ENCODE assay signal across 23 cellular contexts in genomic region chr5:168795943-168796342, GRCh38.
"Had no signal": no experiment of that assay in that cellular context is flagged by ENCODE, and none has a peak within 500 bp of the region (broad histone marks: within the 10 kb centered on the region; RNA-seq: fewer than 3 reads in every experiment).

No MANE protein-coding gene starts in this region.

- H3K9me3 ChIP-seq: lower lobe of right lung, ovary, right atrium auricular region, right lobe of liver, tibial nerve, uterus had no signal

- H3K27me3 ChIP-seq: neural progenitor cell, ovary, right atrium auricular region, right lobe of liver, tibial nerve, uterus had no signal

- ATAC-seq: left colon; lower lobe of right lung; naive thymus-derived CD8-positive, alpha-beta T cell; right lobe of liver; stimulated activated memory B cell treated with anti-CD40 and anti-IgM and Interleukin-4, amounts not matched to agents 10 μg/mL and 1 μg/mL and 100 μg/mL, for 72 hours; stimulated activated naive CD8-positive, alpha-beta T cell treated with anti-CD3 and anti-CD28 coated beads, Interleukin-15, amount 100 ng/mL, for 72 hours had no signal

- H3K4me3 Mint-ChIP-seq: immature natural killer cell; naive thymus-derived CD8-positive, alpha-beta T cell; nephron progenitor cell; neural progenitor cell; stimulated activated memory B cell treated with anti-CD40 and anti-IgM and Interleukin-4, amounts not matched to agents 10 μg/mL and 1 μg/mL and 100 μg/mL, for 72 hours; stimulated activated naive CD8-positive, alpha-beta T cell treated with anti-CD3 and anti-CD28 coated beads, Interleukin-15, amount 100 ng/mL, for 72 hours; type B pancreatic cell had no signal

- H3K27me3 Mint-ChIP-seq: stimulated activated memory B cell treated with anti-CD40 and anti-IgM and Interleukin-4, amounts not matched to agents 10 μg/mL and 1 μg/mL and 100 μg/mL, for 72 hours had no signal

- H3K4me1 Mint-ChIP-seq: naive thymus-derived CD8-positive, alpha-beta T cell; stimulated activated memory B cell treated with anti-CD40 and anti-IgM and Interleukin-4, amounts not matched to agents 10 μg/mL and 1 μg/mL and 100 μg/mL, for 72 hours had no signal

- H3K27ac Mint-ChIP-seq: immature natural killer cell; naive thymus-derived CD8-positive, alpha-beta T cell; stimulated activated memory B cell treated with anti-CD40 and anti-IgM and Interleukin-4, amounts not matched to agents 10 μg/mL and 1 μg/mL and 100 μg/mL, for 72 hours; type B pancreatic cell had no signal

- H3K9me3 Mint-ChIP-seq: immature natural killer cell; naive thymus-derived CD8-positive, alpha-beta T cell; nephron progenitor cell; stimulated activated memory B cell treated with anti-CD40 and anti-IgM and Interleukin-4, amounts not matched to agents 10 μg/mL and 1 μg/mL and 100 μg/mL, for 72 hours; stimulated activated naive CD8-positive, alpha-beta T cell treated with anti-CD3 and anti-CD28 coated beads, Interleukin-15, amount 100 ng/mL, for 72 hours; type B pancreatic cell had no signal

- H3K27ac ChIP-seq: lower lobe of right lung, neural progenitor cell, ovary, right lobe of liver, uterus had no signal

- H3K9ac ChIP-seq: neural progenitor cell had no signal

- H3K4me1 ChIP-seq: right lobe of liver, tibial nerve, uterus had no signal

- DNase-seq: immature natural killer cell; kidney; left colon; lower lobe of right lung; mammary epithelial cell; mesenchymal stem cell; naive thymus-derived CD8-positive, alpha-beta T cell; nephron progenitor cell; ovary; right lobe of liver; stimulated activated CD4-positive, alpha-beta T cell treated with anti-CD3 and anti-CD28 coated beads, Interleukin-1b, Interleukin-23, amount 100 ng/mL, for 48 hours; stimulated activated CD4-positive, alpha-beta T cell treated with anti-CD3 and anti-CD28 coated beads, Interleukin-2, amount 100 ng/mL, for 48 hours; stimulated activated CD4-positive, alpha-beta T cell treated with anti-CD3 and anti-CD28 coated beads, Interleukin-4, amount 100 ng/mL, for 4 hours; stimulated activated CD8-positive, alpha-beta memory T cell treated with anti-CD3 and anti-CD28 coated beads, Interleukin-4, amount 100 ng/mL, for 48 hours; stimulated activated naive CD4-positive, alpha-beta T cell treated with Interleukin-2 at 50 U/mL for 16 hours; stimulated activated naive CD8-positive, alpha-beta T cell treated with anti-CD3 and anti-CD28 coated beads, Interleukin-15, amount 100 ng/mL, for 72 hours; uterus had no signal

- H3K36me3 Mint-ChIP-seq: naive thymus-derived CD8-positive, alpha-beta T cell; stimulated activated memory B cell treated with anti-CD40 and anti-IgM and Interleukin-4, amounts not matched to agents 10 μg/mL and 1 μg/mL and 100 μg/mL, for 72 hours had no signal

- H3K4me3 ChIP-seq: lower lobe of right lung, neural progenitor cell, ovary, right atrium auricular region, right lobe of liver, smooth muscle cell, tibial nerve, uterus had no signal

- H3K36me3 ChIP-seq: lower lobe of right lung, neural progenitor cell, ovary, right atrium auricular region, right lobe of liver, tibial nerve, uterus had no signal
